In genomic region chr3:124834723-124835718, GRCh38 we compare ENCODE assay signal across 8 cellular contexts. TPM values are rescaled to one million over a fixed set of nuclear protein-coding genes. Genes with fewer than 3 reads are reported as not detected.
DNase-seq lines count a peak whose midpoint lies in the region; ATAC-seq and TF ChIP-seq lines count a peak whose summit lies in the region.

No MANE protein-coding gene starts in this region.

- H3K27me3 Mint-ChIP-seq in neural progenitor cell (ENCODE audit: insufficient read depth, low read depth) = no peaks in the 10 kb centered on the region
- no peaks in the 10 kb centered on the region for H3K27me3 Mint-ChIP-seq in type B pancreatic cell

- no peaks in the 10 kb centered on the region for H3K27me3 ChIP-seq in neural progenitor cell

- H3K9ac ChIP-seq in neural progenitor cell = no peak overlapping the region

- H3K36me3 ChIP-seq in neural progenitor cell = no peaks in the 10 kb centered on the region

- no peak overlapping the region for H2AFZ ChIP-seq in neural progenitor cell (replicated peaks)

- H3K27ac Mint-ChIP-seq in neural progenitor cell (peak overlapping the region; percentile 81), type B pancreatic cell (peak overlapping the region; percentile 94)

- H3K9me3 ChIP-seq in neural progenitor cell (ENCODE audit: low read depth) = no peaks in the 10 kb centered on the region

- no peak for TF ChIP-seq CTCF in AG04449 (IDR thresholded peaks at IDR 0.05; ENCODE audit: insufficient read depth, low read length, missing control alignments)
- no peak for TF ChIP-seq CTCF in neural progenitor cell (IDR thresholded peaks at IDR 0.05)
- TF ChIP-seq CTCF in type B pancreatic cell (conservative IDR thresholded peaks at IDR 0.05) = no peak

- H3K4me1 Mint-ChIP-seq in neural progenitor cell (peaks cover 41% of the 10 kb centered on the region), type B pancreatic cell (ENCODE audit: unreplicated experiment) (peaks cover 40% of the 10 kb centered on the region)

- H4K20me1 ChIP-seq in neural progenitor cell (ENCODE audit: low read depth) = peaks cover 28% of the 10 kb centered on the region

- no peaks in the 10 kb centered on the region for H3K79me2 ChIP-seq in neural progenitor cell (ENCODE audit: low read depth)

- peaks cover 31% of the 10 kb centered on the region for H3K4me1 ChIP-seq in neural progenitor cell

- peak overlapping the region; percentile 59 for H3K4me2 ChIP-seq in neural progenitor cell

- peak overlapping the region; percentile 29 for H3K4me3 ChIP-seq in AG04449 (ENCODE audit: low read depth, low read length)
- H3K4me3 ChIP-seq in neural progenitor cell = no peak overlapping the region

- CTCF ChIA-PET in AG04449 (lab: Yijun Ruan, JAX) = interaction anchor here (0.6 to 1.1 kb wide), 3 partner anchors 9 to 67 kb away, joined by 3 read pairs; no protein-coding TSS in a partner anchor

- H3K27ac ChIP-seq in epithelial cell of prostate (peak overlapping the region; percentile 40), neural progenitor cell (no peak overlapping the region)

- ATAC-seq in GM19043 (IDR thresholded peaks at IDR 0.05; ENCODE audit: low read depth, unreplicated experiment) (peak; percentile 95), HG03196 (IDR thresholded peaks at IDR 0.05; ENCODE audit: unreplicated experiment) (peak; percentile 83)

- POLR2A ChIA-PET in AG04449 (lab: Yijun Ruan, JAX) = interaction anchor here (1.6 kb wide), 1 partner anchor 11 kb away, joined by 8 read pairs; no protein-coding TSS in a partner anchor

- no peaks in the 10 kb centered on the region for H3K9me3 Mint-ChIP-seq in neural progenitor cell
- H3K9me3 Mint-ChIP-seq in type B pancreatic cell = no peaks in the 10 kb centered on the region

- peak overlapping the region; percentile 51 for H3K4me3 Mint-ChIP-seq in neural progenitor cell
- H3K4me3 Mint-ChIP-seq in type B pancreatic cell = peak overlapping the region; percentile 76

- H3K36me3 Mint-ChIP-seq in neural progenitor cell = peaks cover 12% of the 10 kb centered on the region
- peaks cover 11% of the 10 kb centered on the region for H3K36me3 Mint-ChIP-seq in type B pancreatic cell

- peaks cover 27% of the 10 kb centered on the region for H3F3A ChIP-seq in neural progenitor cell (ENCODE audit: low read depth)

- peak; percentile 63 for DNase-seq in AG04449 (ENCODE audit: low read depth, low spot score)
- DNase-seq in NCI-H510A (lab: John Stamatoyannopoulos, UW) = peak; percentile 52
- DNase-seq in activated CD8-positive, alpha-beta memory T cell treated with anti-CD3 and anti-CD28 coated beads, Interleukin-2, amount 50 U/mL, for 4 hours = peak; percentile 41
- DNase-seq in epithelial cell of prostate (ENCODE audit: low read depth, low spot score) = peak; percentile 56
- peak; percentile 62 for DNase-seq in neural progenitor cell (ENCODE audit: low spot score)
- DNase-seq in type B pancreatic cell (ENCODE audit: extremely low spot score, unreplicated experiment) = no peak

RNA-seq across cellular contexts. Expression of gene ITGB5, which starts 52.1 kb away (rescaled TPM):
- 55.8 and 108 TPM in 2 replicates for total RNA-seq in neural progenitor cell (ENCODE audit: low replicate concordance)
- 46.0 and 70.7 TPM in 2 replicates for total RNA-seq in type B pancreatic cell (ENCODE audit: low replicate concordance)
